In the genomic region with DNA sequence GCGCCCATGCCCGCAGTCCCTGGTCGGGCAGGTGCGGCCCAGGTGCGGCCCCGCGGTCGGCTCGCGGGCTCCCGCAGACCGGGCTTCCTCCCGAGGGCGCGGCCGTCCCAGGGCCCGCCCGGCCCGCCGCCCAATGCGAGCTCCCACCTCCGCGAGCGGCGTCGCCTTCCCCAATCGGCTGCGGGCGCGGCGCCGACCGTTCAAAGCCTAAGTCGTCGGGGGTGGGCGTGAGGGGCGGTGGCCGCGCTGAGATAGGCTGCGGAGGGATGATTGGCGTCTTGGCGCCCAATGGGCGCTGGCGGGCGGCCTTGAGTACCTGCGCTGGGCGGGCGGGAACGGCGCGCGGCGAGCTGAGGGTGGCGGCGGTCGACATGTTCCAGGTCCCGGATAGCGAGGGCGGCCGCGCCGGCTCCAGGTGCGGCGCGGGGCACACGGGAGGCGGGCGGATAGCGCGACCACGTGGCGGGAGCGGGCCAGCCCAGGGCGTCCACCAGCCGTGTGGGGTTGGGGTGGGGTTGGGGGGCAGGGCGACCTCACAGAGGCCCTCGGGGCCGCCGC, we compare ENCODE assay signal across 1 cellular context.
A peak's percentile ranks its signal among the peaks of the same experiment; 100 is the strongest.
TF ChIP-seq lines count a peak whose summit lies in the region.

A gene with protein sequence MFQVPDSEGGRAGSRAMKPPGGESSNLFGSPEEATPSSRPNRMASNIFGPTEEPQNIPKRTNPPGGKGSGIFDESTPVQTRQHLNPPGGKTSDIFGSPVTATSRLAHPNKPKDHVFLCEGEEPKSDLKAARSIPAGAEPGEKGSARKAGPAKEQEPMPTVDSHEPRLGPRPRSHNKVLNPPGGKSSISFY (plus strand): TSS at position 338 of the 558 bp plus-strand sequence. CDS start 34 bp downstream, at position 372.

TF ChIP-seq in K562, 482 proteins besides CTCF, POLR2A, EP300 and RAD21 (continued from another document and continues in another):
- TF ChIP-seq E2F8 (IDR thresholded peaks at IDR 0.05; ENCODE audit: low read depth, partially characterized antibody) (no peak), NFE2 (IDR thresholded peaks at IDR 0.05; ENCODE audit: low read depth) (no peak), RUNX1 (IDR thresholded peaks at IDR 0.05; ENCODE audit: low read depth) (no peak), ZBTB34 (CRISPR knock-in tag; IDR thresholded peaks at IDR 0.05) (no peak), NR2F6 (CRISPR knock-in tag; IDR thresholded peaks at IDR 0.05) (no peak), ZNF551 (CRISPR knock-in tag; IDR thresholded peaks at IDR 0.05) (no peak), STAG1 (CRISPR knock-in tag; IDR thresholded peaks at IDR 0.05; ENCODE audit: borderline replicate concordance) (no peak), POLR2G (IDR thresholded peaks at IDR 0.05; ENCODE audit: low read depth, low read length) (peak; percentile 93), CHD4 (IDR thresholded peaks at IDR 0.05; ENCODE audit: insufficient read depth, insufficient replicate concordance, low read depth, low read length, poor library complexity, severe bottlenecking) (no peak), RHOXF2B (CRISPR knock-in tag; conservative IDR thresholded peaks at IDR 0.05) (no peak), ZNF277 (CRISPR knock-in tag; IDR thresholded peaks at IDR 0.05; ENCODE audit: borderline replicate concordance) (no peak), SMAD3 (CRISPR knock-in tag; conservative IDR thresholded peaks at IDR 0.05) (no peak), TEAD1 (CRISPR knock-in tag; IDR thresholded peaks at IDR 0.05) (no peak), HDAC1 (IDR thresholded peaks at IDR 0.05) (no peak), ZNF23 (CRISPR knock-in tag; IDR thresholded peaks at IDR 0.05) (no peak), YY1 (IDR thresholded peaks at IDR 0.05; ENCODE audit: borderline replicate concordance in 1 of 3, control insufficient read depth in 1 of 3, extremely low read depth in 1 of 3, insufficient read depth in 3 of 3, insufficient read length in 1 of 3, insufficient replicate concordance in 2 of 3, low read depth in 1 of 3, low read length in 2 of 3) (peak in 2 of 3 experiments; percentile 40 to 77), ZNF830 (CRISPR knock-in tag; IDR thresholded peaks at IDR 0.05) (no peak), ZZZ3 (IDR thresholded peaks at IDR 0.05) (no peak), CC2D1A (IDR thresholded peaks at IDR 0.05) (no peak), LCOR (CRISPR knock-in tag; IDR thresholded peaks at IDR 0.05) (no peak), NR3C1 (CRISPR knock-in tag; IDR thresholded peaks at IDR 0.05) (no peak), FUS (optimal IDR thresholded peaks at IDR 0.05; ENCODE audit: low read depth, low read length) (peak; percentile 23), ZC3H8 (IDR thresholded peaks at IDR 0.05) (no peak)
- TF ChIP-seq, protein P1, sequence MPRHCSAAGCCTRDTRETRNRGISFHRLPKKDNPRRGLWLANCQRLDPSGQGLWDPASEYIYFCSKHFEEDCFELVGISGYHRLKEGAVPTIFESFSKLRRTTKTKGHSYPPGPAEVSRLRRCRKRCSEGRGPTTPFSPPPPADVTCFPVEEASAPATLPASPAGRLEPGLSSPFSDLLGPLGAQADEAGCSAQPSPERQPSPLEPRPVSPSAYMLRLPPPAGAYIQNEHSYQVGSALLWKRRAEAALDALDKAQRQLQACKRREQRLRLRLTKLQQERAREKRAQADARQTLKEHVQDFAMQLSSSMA (CRISPR knock-in tag; IDR thresholded peaks at IDR 0.05) = no peak
- TF ChIP-seq, protein P2, sequence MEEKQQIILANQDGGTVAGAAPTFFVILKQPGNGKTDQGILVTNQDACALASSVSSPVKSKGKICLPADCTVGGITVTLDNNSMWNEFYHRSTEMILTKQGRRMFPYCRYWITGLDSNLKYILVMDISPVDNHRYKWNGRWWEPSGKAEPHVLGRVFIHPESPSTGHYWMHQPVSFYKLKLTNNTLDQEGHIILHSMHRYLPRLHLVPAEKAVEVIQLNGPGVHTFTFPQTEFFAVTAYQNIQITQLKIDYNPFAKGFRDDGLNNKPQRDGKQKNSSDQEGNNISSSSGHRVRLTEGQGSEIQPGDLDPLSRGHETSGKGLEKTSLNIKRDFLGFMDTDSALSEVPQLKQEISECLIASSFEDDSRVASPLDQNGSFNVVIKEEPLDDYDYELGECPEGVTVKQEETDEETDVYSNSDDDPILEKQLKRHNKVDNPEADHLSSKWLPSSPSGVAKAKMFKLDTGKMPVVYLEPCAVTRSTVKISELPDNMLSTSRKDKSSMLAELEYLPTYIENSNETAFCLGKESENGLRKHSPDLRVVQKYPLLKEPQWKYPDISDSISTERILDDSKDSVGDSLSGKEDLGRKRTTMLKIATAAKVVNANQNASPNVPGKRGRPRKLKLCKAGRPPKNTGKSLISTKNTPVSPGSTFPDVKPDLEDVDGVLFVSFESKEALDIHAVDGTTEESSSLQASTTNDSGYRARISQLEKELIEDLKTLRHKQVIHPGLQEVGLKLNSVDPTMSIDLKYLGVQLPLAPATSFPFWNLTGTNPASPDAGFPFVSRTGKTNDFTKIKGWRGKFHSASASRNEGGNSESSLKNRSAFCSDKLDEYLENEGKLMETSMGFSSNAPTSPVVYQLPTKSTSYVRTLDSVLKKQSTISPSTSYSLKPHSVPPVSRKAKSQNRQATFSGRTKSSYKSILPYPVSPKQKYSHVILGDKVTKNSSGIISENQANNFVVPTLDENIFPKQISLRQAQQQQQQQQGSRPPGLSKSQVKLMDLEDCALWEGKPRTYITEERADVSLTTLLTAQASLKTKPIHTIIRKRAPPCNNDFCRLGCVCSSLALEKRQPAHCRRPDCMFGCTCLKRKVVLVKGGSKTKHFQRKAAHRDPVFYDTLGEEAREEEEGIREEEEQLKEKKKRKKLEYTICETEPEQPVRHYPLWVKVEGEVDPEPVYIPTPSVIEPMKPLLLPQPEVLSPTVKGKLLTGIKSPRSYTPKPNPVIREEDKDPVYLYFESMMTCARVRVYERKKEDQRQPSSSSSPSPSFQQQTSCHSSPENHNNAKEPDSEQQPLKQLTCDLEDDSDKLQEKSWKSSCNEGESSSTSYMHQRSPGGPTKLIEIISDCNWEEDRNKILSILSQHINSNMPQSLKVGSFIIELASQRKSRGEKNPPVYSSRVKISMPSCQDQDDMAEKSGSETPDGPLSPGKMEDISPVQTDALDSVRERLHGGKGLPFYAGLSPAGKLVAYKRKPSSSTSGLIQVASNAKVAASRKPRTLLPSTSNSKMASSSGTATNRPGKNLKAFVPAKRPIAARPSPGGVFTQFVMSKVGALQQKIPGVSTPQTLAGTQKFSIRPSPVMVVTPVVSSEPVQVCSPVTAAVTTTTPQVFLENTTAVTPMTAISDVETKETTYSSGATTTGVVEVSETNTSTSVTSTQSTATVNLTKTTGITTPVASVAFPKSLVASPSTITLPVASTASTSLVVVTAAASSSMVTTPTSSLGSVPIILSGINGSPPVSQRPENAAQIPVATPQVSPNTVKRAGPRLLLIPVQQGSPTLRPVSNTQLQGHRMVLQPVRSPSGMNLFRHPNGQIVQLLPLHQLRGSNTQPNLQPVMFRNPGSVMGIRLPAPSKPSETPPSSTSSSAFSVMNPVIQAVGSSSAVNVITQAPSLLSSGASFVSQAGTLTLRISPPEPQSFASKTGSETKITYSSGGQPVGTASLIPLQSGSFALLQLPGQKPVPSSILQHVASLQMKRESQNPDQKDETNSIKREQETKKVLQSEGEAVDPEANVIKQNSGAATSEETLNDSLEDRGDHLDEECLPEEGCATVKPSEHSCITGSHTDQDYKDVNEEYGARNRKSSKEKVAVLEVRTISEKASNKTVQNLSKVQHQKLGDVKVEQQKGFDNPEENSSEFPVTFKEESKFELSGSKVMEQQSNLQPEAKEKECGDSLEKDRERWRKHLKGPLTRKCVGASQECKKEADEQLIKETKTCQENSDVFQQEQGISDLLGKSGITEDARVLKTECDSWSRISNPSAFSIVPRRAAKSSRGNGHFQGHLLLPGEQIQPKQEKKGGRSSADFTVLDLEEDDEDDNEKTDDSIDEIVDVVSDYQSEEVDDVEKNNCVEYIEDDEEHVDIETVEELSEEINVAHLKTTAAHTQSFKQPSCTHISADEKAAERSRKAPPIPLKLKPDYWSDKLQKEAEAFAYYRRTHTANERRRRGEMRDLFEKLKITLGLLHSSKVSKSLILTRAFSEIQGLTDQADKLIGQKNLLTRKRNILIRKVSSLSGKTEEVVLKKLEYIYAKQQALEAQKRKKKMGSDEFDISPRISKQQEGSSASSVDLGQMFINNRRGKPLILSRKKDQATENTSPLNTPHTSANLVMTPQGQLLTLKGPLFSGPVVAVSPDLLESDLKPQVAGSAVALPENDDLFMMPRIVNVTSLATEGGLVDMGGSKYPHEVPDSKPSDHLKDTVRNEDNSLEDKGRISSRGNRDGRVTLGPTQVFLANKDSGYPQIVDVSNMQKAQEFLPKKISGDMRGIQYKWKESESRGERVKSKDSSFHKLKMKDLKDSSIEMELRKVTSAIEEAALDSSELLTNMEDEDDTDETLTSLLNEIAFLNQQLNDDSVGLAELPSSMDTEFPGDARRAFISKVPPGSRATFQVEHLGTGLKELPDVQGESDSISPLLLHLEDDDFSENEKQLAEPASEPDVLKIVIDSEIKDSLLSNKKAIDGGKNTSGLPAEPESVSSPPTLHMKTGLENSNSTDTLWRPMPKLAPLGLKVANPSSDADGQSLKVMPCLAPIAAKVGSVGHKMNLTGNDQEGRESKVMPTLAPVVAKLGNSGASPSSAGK (IDR thresholded peaks at IDR 0.05) = no peak
- TF ChIP-seq, protein P3, sequence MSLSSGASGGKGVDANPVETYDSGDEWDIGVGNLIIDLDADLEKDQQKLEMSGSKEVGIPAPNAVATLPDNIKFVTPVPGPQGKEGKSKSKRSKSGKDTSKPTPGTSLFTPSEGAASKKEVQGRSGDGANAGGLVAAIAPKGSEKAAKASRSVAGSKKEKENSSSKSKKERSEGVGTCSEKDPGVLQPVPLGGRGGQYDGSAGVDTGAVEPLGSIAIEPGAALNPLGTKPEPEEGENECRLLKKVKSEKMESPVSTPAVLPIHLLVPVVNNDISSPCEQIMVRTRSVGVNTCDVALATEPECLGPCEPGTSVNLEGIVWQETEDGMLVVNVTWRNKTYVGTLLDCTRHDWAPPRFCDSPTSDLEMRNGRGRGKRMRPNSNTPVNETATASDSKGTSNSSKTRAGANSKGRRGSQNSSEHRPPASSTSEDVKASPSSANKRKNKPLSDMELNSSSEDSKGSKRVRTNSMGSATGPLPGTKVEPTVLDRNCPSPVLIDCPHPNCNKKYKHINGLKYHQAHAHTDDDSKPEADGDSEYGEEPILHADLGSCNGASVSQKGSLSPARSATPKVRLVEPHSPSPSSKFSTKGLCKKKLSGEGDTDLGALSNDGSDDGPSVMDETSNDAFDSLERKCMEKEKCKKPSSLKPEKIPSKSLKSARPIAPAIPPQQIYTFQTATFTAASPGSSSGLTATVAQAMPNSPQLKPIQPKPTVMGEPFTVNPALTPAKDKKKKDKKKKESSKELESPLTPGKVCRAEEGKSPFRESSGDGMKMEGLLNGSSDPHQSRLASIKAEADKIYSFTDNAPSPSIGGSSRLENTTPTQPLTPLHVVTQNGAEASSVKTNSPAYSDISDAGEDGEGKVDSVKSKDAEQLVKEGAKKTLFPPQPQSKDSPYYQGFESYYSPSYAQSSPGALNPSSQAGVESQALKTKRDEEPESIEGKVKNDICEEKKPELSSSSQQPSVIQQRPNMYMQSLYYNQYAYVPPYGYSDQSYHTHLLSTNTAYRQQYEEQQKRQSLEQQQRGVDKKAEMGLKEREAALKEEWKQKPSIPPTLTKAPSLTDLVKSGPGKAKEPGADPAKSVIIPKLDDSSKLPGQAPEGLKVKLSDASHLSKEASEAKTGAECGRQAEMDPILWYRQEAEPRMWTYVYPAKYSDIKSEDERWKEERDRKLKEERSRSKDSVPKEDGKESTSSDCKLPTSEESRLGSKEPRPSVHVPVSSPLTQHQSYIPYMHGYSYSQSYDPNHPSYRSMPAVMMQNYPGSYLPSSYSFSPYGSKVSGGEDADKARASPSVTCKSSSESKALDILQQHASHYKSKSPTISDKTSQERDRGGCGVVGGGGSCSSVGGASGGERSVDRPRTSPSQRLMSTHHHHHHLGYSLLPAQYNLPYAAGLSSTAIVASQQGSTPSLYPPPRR (CRISPR knock-in tag; IDR thresholded peaks at IDR 0.05; ENCODE audit: borderline replicate concordance) = no peak
- TF ChIP-seq, protein P4, sequence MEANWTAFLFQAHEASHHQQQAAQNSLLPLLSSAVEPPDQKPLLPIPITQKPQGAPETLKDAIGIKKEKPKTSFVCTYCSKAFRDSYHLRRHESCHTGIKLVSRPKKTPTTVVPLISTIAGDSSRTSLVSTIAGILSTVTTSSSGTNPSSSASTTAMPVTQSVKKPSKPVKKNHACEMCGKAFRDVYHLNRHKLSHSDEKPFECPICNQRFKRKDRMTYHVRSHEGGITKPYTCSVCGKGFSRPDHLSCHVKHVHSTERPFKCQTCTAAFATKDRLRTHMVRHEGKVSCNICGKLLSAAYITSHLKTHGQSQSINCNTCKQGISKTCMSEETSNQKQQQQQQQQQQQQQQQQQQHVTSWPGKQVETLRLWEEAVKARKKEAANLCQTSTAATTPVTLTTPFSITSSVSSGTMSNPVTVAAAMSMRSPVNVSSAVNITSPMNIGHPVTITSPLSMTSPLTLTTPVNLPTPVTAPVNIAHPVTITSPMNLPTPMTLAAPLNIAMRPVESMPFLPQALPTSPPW (CRISPR knock-in tag; IDR thresholded peaks at IDR 0.05) = no peak
